6 cellular contexts compared by ENCODE assay signal in the genomic region with DNA sequence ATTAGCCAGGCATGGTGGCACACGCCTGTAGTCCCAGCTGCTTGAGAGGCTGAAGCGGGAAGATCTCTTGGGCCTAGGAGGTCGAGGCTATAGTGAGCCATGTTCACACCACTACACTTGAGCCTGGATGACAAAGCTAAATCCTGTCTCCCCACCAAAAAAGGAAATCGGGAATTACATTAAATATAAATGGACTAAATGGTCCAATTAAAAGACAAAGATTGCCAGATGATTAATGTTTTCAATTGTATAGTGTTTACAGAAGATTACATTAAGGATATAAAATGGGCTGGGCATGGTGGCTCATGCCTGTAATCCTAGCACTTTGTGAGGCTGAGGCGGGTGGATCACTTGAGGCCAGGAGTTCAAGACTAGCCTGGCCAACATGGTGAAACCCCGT.
DNase-seq lines count a peak whose midpoint lies in the region; ATAC-seq, FAIRE-seq and TF ChIP-seq lines count a peak whose summit lies in the region.
"Not testable (repeated sequence)": the region's sequence is repeated elsewhere in the genome, so short reads cannot be mapped to it uniquely, and the experiment has no call there.

No MANE protein-coding gene starts in this region.

- H2BK12ac ChIP-seq in mesenchymal stem cell (ENCODE audit: low read length in 2 of 2) = not testable (repeated sequence)

- peaks cover 11% of the 10 kb centered on the region for H3K9me3 ChIP-seq in A549
- H3K9me3 ChIP-seq in Panc1 (ENCODE audit: control insufficient read depth, insufficient read depth, low read depth, low read length); K562 (replicated peaks; ENCODE audit: control insufficient read depth, insufficient read depth, low read depth, low read length); mesenchymal stem cell (ENCODE audit: control insufficient read depth, low read length): not testable (repeated sequence)

- DNase-seq in A549 (ENCODE audit: low read depth in 1 of 2, low spot score in 1 of 2); Panc1 (ENCODE audit: low read depth, low spot score); K562 (ENCODE audit: extremely low read depth in 1 of 4, low spot score in 3 of 4); mesenchymal stem cell: not testable (repeated sequence)
- DNase-seq in activated T-cell treated with anti-CD3 and anti-CD28 coated beads, Interleukin-2, amount 50 U/mL, for 1 hour = peak; percentile 4

- TF ChIP-seq CTCF in A549 (IDR thresholded peaks at IDR 0.05); Panc1 (IDR thresholded peaks at IDR 0.05); K562 (IDR thresholded peaks at IDR 0.05 in 2 of 3, conservative IDR thresholded peaks at IDR 0.05 in 1 of 3; ENCODE audit: insufficient read depth in 2 of 3, low read depth in 1 of 3, low read length in 3 of 3): not testable (repeated sequence)

- not testable (repeated sequence) for BruUV-seq in Panc1 (replicated peaks; lab: Mats Ljungman, UMichigan); K562 (replicated peaks; lab: Mats Ljungman, UMichigan)

- H2AFZ ChIP-seq in K562 (ENCODE audit: low read depth, low read length); mesenchymal stem cell (ENCODE audit: low read depth, low read length): not testable (repeated sequence)

- POLR2A ChIA-PET in A549 (lab: Yijun Ruan, JAX) = not testable (repeated sequence)
- POLR2A ChIA-PET in Panc1 (lab: Charles Lee) (interaction anchor here (0.6 kb wide), 2 partner anchors 116 to 340 kb away, joined by 3 read pairs; no protein-coding TSS in a partner anchor), K562 (lab: Yijun Ruan, JAX) (interaction anchor here (0.6 to 1.4 kb wide), 4 partner anchors 10 to 350 kb away, joined by 3 read pairs; no protein-coding TSS in a partner anchor)

- peak overlapping the region; percentile 17 for H3K27ac Mint-ChIP-seq in stimulated activated memory B cell treated with anti-CD40 and anti-IgM and Interleukin-4, amounts not matched to agents 10 μg/mL and 1 μg/mL and 100 μg/mL, for 72 hours

- H3K27ac ChIP-seq in A549 (0 out of 6 replicates have a peak overlapping the region, but pooled peaks of 1 of the 2 experiments have one; percentile 33), Panc1 (ENCODE audit: low read length) (peak overlapping the region; percentile 60; the same call in 1 of the 2 replicates)
- H3K27ac ChIP-seq in K562 (ENCODE audit: extremely low read depth, low read depth, low read length); mesenchymal stem cell (ENCODE audit: low read length, poor library complexity, severe bottlenecking): not testable (repeated sequence)

- not testable (repeated sequence) for H3K14ac ChIP-seq in mesenchymal stem cell (ENCODE audit: low read length in 2 of 2)

- not testable (repeated sequence) for H3K18ac ChIP-seq in mesenchymal stem cell (ENCODE audit: low read depth in 1 of 2, low read length in 2 of 2)

- not testable (repeated sequence) for H3K9me3 Mint-ChIP-seq in stimulated activated memory B cell treated with anti-CD40 and anti-IgM and Interleukin-4, amounts not matched to agents 10 μg/mL and 1 μg/mL and 100 μg/mL, for 72 hours

- not testable (repeated sequence) for H3K4me2 ChIP-seq in A549; K562 (ENCODE audit: insufficient read depth, low read length); mesenchymal stem cell (ENCODE audit: low read length, poor library complexity, severe bottlenecking)

- H4K8ac ChIP-seq in mesenchymal stem cell (ENCODE audit: low read length) = not testable (repeated sequence)

- not testable (repeated sequence) for H3K27me3 ChIP-seq in Panc1 (ENCODE audit: control insufficient read depth, insufficient read depth, low read length); K562 (ENCODE audit: control insufficient read depth in 2 of 2, insufficient read depth in 2 of 2, low read length in 2 of 2); mesenchymal stem cell (ENCODE audit: control insufficient read depth in 1 of 2, insufficient read depth in 1 of 2, low read length in 2 of 2)

- H3K23ac ChIP-seq in mesenchymal stem cell (ENCODE audit: low read length in 2 of 2) = not testable (repeated sequence)

- not testable (repeated sequence) for H4K91ac ChIP-seq in mesenchymal stem cell (ENCODE audit: low read length)

- not testable (repeated sequence) for H3K9ac ChIP-seq in K562 (ENCODE audit: insufficient read depth in 1 of 2, low read depth in 2 of 2, low read length in 2 of 2); mesenchymal stem cell (ENCODE audit: low read length)

- H2BK5ac ChIP-seq in mesenchymal stem cell (ENCODE audit: low read depth, low read length, poor library complexity, severe bottlenecking) = not testable (repeated sequence)

- not testable (repeated sequence) for TF ChIP-seq RAD21 in A549 (conservative IDR thresholded peaks at IDR 0.05 in 1 of 2, IDR thresholded peaks at IDR 0.05 in 1 of 2); K562 (CRISPR knock-in tag; conservative IDR thresholded peaks at IDR 0.05 in 1 of 2, IDR thresholded peaks at IDR 0.05 in 1 of 2)

- not testable (repeated sequence) for H3K4me3 Mint-ChIP-seq in stimulated activated memory B cell treated with anti-CD40 and anti-IgM and Interleukin-4, amounts not matched to agents 10 μg/mL and 1 μg/mL and 100 μg/mL, for 72 hours

- H3K27me3 Mint-ChIP-seq in stimulated activated memory B cell treated with anti-CD40 and anti-IgM and Interleukin-4, amounts not matched to agents 10 μg/mL and 1 μg/mL and 100 μg/mL, for 72 hours = not testable (repeated sequence)

- H3K36me3 Mint-ChIP-seq in stimulated activated memory B cell treated with anti-CD40 and anti-IgM and Interleukin-4, amounts not matched to agents 10 μg/mL and 1 μg/mL and 100 μg/mL, for 72 hours = not testable (repeated sequence)

- H4K20me1 ChIP-seq in K562 (replicated peaks; ENCODE audit: control insufficient read depth, insufficient read depth, low read length) = not testable (repeated sequence)

- H3K79me1 ChIP-seq in mesenchymal stem cell (replicated peaks; ENCODE audit: low read length, poor library complexity, severe bottlenecking) = not testable (repeated sequence)

- not testable (repeated sequence) for H3K9me1 ChIP-seq in K562 (ENCODE audit: control insufficient read depth, insufficient read depth, low read length)

- not testable (repeated sequence) for ATAC-seq in A549; Panc1; K562; stimulated activated memory B cell treated with anti-CD40 and anti-IgM and Interleukin-4, amounts not matched to agents 10 μg/mL and 1 μg/mL and 100 μg/mL, for 72 hours

- peaks cover 33% of the 10 kb centered on the region for H3K4me1 Mint-ChIP-seq in stimulated activated memory B cell treated with anti-CD40 and anti-IgM and Interleukin-4, amounts not matched to agents 10 μg/mL and 1 μg/mL and 100 μg/mL, for 72 hours

- not testable (repeated sequence) for H2BK120ac ChIP-seq in mesenchymal stem cell (ENCODE audit: low read depth, low read length)

- not testable (repeated sequence) for FAIRE-seq in A549 (lab: Jason Lieb, UNC); K562 (lab: Jason Lieb, UNC)

- not testable (repeated sequence) for TF ChIP-seq POLR2A in A549 (IDR thresholded peaks at IDR 0.05; ENCODE audit: low read length); K562 (conservative IDR thresholded peaks at IDR 0.05)

- not testable (repeated sequence) for TF ChIP-seq EP300 in A549 (IDR thresholded peaks at IDR 0.05); K562 (IDR thresholded peaks at IDR 0.05; ENCODE audit: low read length)

- not testable (repeated sequence) for H3K4ac ChIP-seq in mesenchymal stem cell (ENCODE audit: low read depth in 1 of 2, low read length in 2 of 2)

- intact Hi-C loops in Panc1 (cut with micrococcal nuclease; ENCODE audit: unreplicated experiment); K562 (cut with micrococcal nuclease): not testable (repeated sequence)

- not testable (repeated sequence) for H3K79me2 ChIP-seq in K562 (ENCODE audit: control insufficient read depth, insufficient read depth, low read length)

- not testable (repeated sequence) for H3K36me3 ChIP-seq in Panc1 (ENCODE audit: control insufficient read depth, insufficient read depth, low read length); K562 (ENCODE audit: control insufficient read depth, insufficient read depth, low read length); mesenchymal stem cell (ENCODE audit: control insufficient read depth in 1 of 2, insufficient read depth in 2 of 2, low read depth in 1 of 2, low read length in 2 of 2)

- 90% methylated on average over 6 of the region's 6 CpGs for WGBS in A549 (ENCODE audit: missing lambda C conversion rate)
- WGBS in K562 (ENCODE audit: insufficient coverage, low coverage, missing lambda C conversion rate) = 86% methylated on average over 6 of the region's 6 CpGs
- WGBS in mesenchymal stem cell = 98% methylated on average over 5 of the region's 6 CpGs

- CTCF ChIA-PET in A549 (lab: Yijun Ruan, JAX) = not testable (repeated sequence)
- CTCF ChIA-PET in Panc1 (lab: Charles Lee) (interaction anchor here (0.6 kb wide), 1 partner anchor 229 kb away, joined by 3 read pairs; no protein-coding TSS in a partner anchor), K562 (lab: Yijun Ruan, JAX; ENCODE audit: low intra/inter-chr PET ratio) (interaction anchor here (0.6 kb wide), 1 partner anchor 108 kb away, joined by 4 read pairs; no protein-coding TSS in a partner anchor)

- peak overlapping the region; percentile 87 for H2AK5ac ChIP-seq in mesenchymal stem cell (ENCODE audit: low read length, severe bottlenecking)

- not testable (repeated sequence) for H2BK15ac ChIP-seq in mesenchymal stem cell (ENCODE audit: low read depth, poor library complexity, severe bottlenecking)

- in situ Hi-C loops in Panc1 (cut with HindIII; ENCODE audit: low pct_unique_long_range_greater_than_20kb, low sequenced_read_pairs); K562 (cut with MboI): not testable (repeated sequence)

- H3K4me1 ChIP-seq in A549; Panc1 (ENCODE audit: control insufficient read depth, insufficient read depth, low read length); K562 (replicated peaks in 1 of 2; ENCODE audit: control insufficient read depth in 2 of 2, insufficient read depth in 2 of 2, low read length in 2 of 2); mesenchymal stem cell (ENCODE audit: control insufficient read depth, insufficient read depth, low read depth, low read length): not testable (repeated sequence)

- H3K4me3 ChIP-seq in A549; Panc1 (ENCODE audit: low read depth in 2 of 2, low read length in 2 of 2); K562; mesenchymal stem cell (ENCODE audit: insufficient read depth in 1 of 2, low read depth in 1 of 2, low read length in 2 of 2): not testable (repeated sequence)
